Comparison of ENCODE assay signal across 8 cellular contexts in genomic region chr4:7939377-7940108, GRCh38. TPM values are rescaled to one million over a fixed set of nuclear protein-coding genes. Genes with fewer than 3 reads are reported as not detected.
DNase-seq lines count a peak whose midpoint lies in the region; ATAC-seq and TF ChIP-seq lines count a peak whose summit lies in the region.

TSS of gene AFAP1 (minus strand) at chr4:7939861. CDS start at chr4:7872078, 67,783 bp downstream.

- peaks cover 12 to 39% (median 26%) of the 10 kb centered on the region in 4 donors for H3K4me1 Mint-ChIP-seq in CD4-positive, alpha-beta memory T cell
- H3K4me1 Mint-ChIP-seq in activated naive CD4-positive, alpha-beta T cell treated with anti-CD3 and anti-CD28 coated beads, Interleukin-2, amount 10 ng/mL, durations not matched to agents 7 days and 5 days = peaks cover 36% of the 10 kb centered on the region
- peaks cover 35% of the 10 kb centered on the region for H3K4me1 Mint-ChIP-seq in stimulated activated naive CD8-positive, alpha-beta T cell treated with anti-CD3 and anti-CD28 coated beads, Interleukin-15, amount 100 ng/mL, for 72 hours

- H3K27ac ChIP-seq in CD4-positive, alpha-beta memory T cell (ENCODE audit: low read depth, low read length) = peak within 1 kb of the TSS; percentile 70
- H3K27ac ChIP-seq in SK-N-MC (no peak within 1 kb of the TSS), gastroesophageal sphincter (peak within 1 kb of the TSS; percentile 94 to 100 (median 99))

- ATAC-seq in GM21390 (IDR thresholded peaks at IDR 0.05; ENCODE audit: unreplicated experiment) (peak; percentile 93), gastroesophageal sphincter (peak; percentile 97)
- ATAC-seq in stimulated activated naive CD8-positive, alpha-beta T cell treated with anti-CD3 and anti-CD28 coated beads, Interleukin-15, amount 100 ng/mL, for 72 hours = peak; percentile 91

- H3K27me3 Mint-ChIP-seq in CD4-positive, alpha-beta memory T cell = peaks cover 0 to 2% of the 10 kb centered on the region in 2 donors
- H3K27me3 Mint-ChIP-seq in activated naive CD4-positive, alpha-beta T cell treated with anti-CD3 and anti-CD28 coated beads, Interleukin-2, amount 10 ng/mL, durations not matched to agents 7 days and 5 days = peaks cover 45% of the 10 kb centered on the region
- H3K27me3 Mint-ChIP-seq in stimulated activated naive CD8-positive, alpha-beta T cell treated with anti-CD3 and anti-CD28 coated beads, Interleukin-15, amount 100 ng/mL, for 72 hours = peaks cover 28% of the 10 kb centered on the region

- no peaks in the 10 kb centered on the region for H3K36me3 ChIP-seq in CD4-positive, alpha-beta memory T cell (ENCODE audit: insufficient read depth, low read length)
- H3K36me3 ChIP-seq in SK-N-MC (ENCODE audit: insufficient read depth, low read length) (no peaks in the 10 kb centered on the region), gastroesophageal sphincter (no peaks in the 10 kb centered on the region), neuron (ENCODE audit: insufficient read depth, low read length) (no peaks in the 10 kb centered on the region)

- H3K9me3 ChIP-seq in CD4-positive, alpha-beta memory T cell (ENCODE audit: control insufficient read depth in 1 of 2, low read length in 2 of 2) = no peaks in the 10 kb centered on the region
- H3K9me3 ChIP-seq in SK-N-MC (ENCODE audit: low read depth, low read length) (no peaks in the 10 kb centered on the region), gastroesophageal sphincter (no peaks in the 10 kb centered on the region), neuron (ENCODE audit: low read length) (no peaks in the 10 kb centered on the region)

- H3K4me3 Mint-ChIP-seq in CD4-positive, alpha-beta memory T cell = peak within 1 kb of the TSS; percentile 66 to 88 (median 74)
- H3K4me3 Mint-ChIP-seq in activated naive CD4-positive, alpha-beta T cell treated with anti-CD3 and anti-CD28 coated beads, Interleukin-2, amount 10 ng/mL, durations not matched to agents 7 days and 5 days = peak within 1 kb of the TSS; percentile 84
- peak within 1 kb of the TSS; percentile 82 to 83 for H3K4me3 Mint-ChIP-seq in stimulated activated naive CD8-positive, alpha-beta T cell treated with anti-CD3 and anti-CD28 coated beads, Interleukin-15, amount 100 ng/mL, for 72 hours

- no CpG with 5 or more reads among the region's 96 CpGs for WGBS in gastroesophageal sphincter (ENCODE audit: low coverage in 1 of 2), 2 donors

- H2AFZ ChIP-seq in neuron (ENCODE audit: low read depth, low read length) = peak within 1 kb of the TSS; percentile 80

- H3K9me3 Mint-ChIP-seq in CD4-positive, alpha-beta memory T cell = no peaks in the 10 kb centered on the region
- no peaks in the 10 kb centered on the region for H3K9me3 Mint-ChIP-seq in activated naive CD4-positive, alpha-beta T cell treated with anti-CD3 and anti-CD28 coated beads, Interleukin-2, amount 10 ng/mL, durations not matched to agents 7 days and 5 days
- no peaks in the 10 kb centered on the region for H3K9me3 Mint-ChIP-seq in stimulated activated naive CD8-positive, alpha-beta T cell treated with anti-CD3 and anti-CD28 coated beads, Interleukin-15, amount 100 ng/mL, for 72 hours

- POLR2A ChIA-PET in CD4-positive, alpha-beta memory T cell (lab: Charles Lee; ENCODE audit: partially characterized antibody) = interaction anchor here (0.7 to 3.8 kb wide), 24 partner anchors 8 to 137 kb away, joined by 3 to 51 read pairs (median 5); no protein-coding TSS in a partner anchor

- no peaks in the 10 kb centered on the region for H3K27me3 ChIP-seq in CD4-positive, alpha-beta memory T cell (ENCODE audit: insufficient read depth, low read length)
- H3K27me3 ChIP-seq in gastroesophageal sphincter (no peaks in the 10 kb centered on the region), neuron (ENCODE audit: insufficient read depth, low read length) (no peaks in the 10 kb centered on the region)

- TF ChIP-seq EP300 in gastroesophageal sphincter (IDR thresholded peaks at IDR 0.05) = no peak

- no peak for TF ChIP-seq CTCF in gastroesophageal sphincter (IDR thresholded peaks at IDR 0.05)

- peak within 1 kb of the TSS; percentile 62 for H3K9ac ChIP-seq in SK-N-MC (ENCODE audit: insufficient read length)

- H3K4me3 ChIP-seq in CD4-positive, alpha-beta memory T cell (ENCODE audit: low read length in 2 of 2) = peak within 1 kb of the TSS; percentile 58 to 61
- H3K4me3 ChIP-seq in SK-N-MC (peak within 1 kb of the TSS; percentile 77), gastroesophageal sphincter (peak within 1 kb of the TSS; percentile 89 to 99), neuron (ENCODE audit: low read length) (peak within 1 kb of the TSS; percentile 82)

- no peaks in the 10 kb centered on the region for H3K36me3 Mint-ChIP-seq in CD4-positive, alpha-beta memory T cell
- H3K36me3 Mint-ChIP-seq in activated naive CD4-positive, alpha-beta T cell treated with anti-CD3 and anti-CD28 coated beads, Interleukin-2, amount 10 ng/mL, durations not matched to agents 7 days and 5 days = peaks cover 8% of the 10 kb centered on the region

- CTCF ChIA-PET in CD4-positive, alpha-beta memory T cell (lab: Charles Lee; ENCODE audit: partially characterized antibody) = interaction anchor here (0.7 to 3.3 kb wide), 10 partner anchors 10 to 138 kb away, joined by 3 to 22 read pairs (median 5); no protein-coding TSS in a partner anchor
- CTCF ChIA-PET in activated naive CD4-positive, alpha-beta T cell treated with anti-CD3 and anti-CD28 coated beads, Interleukin-2, amount 10 ng/mL, durations not matched to agents 7 days and 5 days (lab: Charles Lee) = interaction anchor here (0.7 to 1.4 kb wide), 5 partner anchors 10 to 137 kb away, joined by 3 to 4 read pairs (median 3); no protein-coding TSS in a partner anchor

- peak; percentile 93 to 94 for TF ChIP-seq POLR2A in gastroesophageal sphincter (IDR thresholded peaks at IDR 0.05)

- intact Hi-C loops in CD4-positive, alpha-beta memory T cell (cut with micrococcal nuclease) = loop anchor here (1.0 to 10.0 kb wide), 8 partner anchors 26 to 875 kb away; partner anchors contain the start of genes ABLIM2 and GRPEL1

- peak within 1 kb of the TSS; percentile 23 to 83 (median 45) for H3K27ac Mint-ChIP-seq in CD4-positive, alpha-beta memory T cell
- no peak within 1 kb of the TSS for H3K27ac Mint-ChIP-seq in activated naive CD4-positive, alpha-beta T cell treated with anti-CD3 and anti-CD28 coated beads, Interleukin-2, amount 10 ng/mL, durations not matched to agents 7 days and 5 days
- no peak within 1 kb of the TSS for H3K27ac Mint-ChIP-seq in stimulated activated naive CD8-positive, alpha-beta T cell treated with anti-CD3 and anti-CD28 coated beads, Interleukin-15, amount 100 ng/mL, for 72 hours

- H3K4me1 ChIP-seq in CD4-positive, alpha-beta memory T cell (ENCODE audit: insufficient read depth, low read length) = peaks cover 16% of the 10 kb centered on the region
- H3K4me1 ChIP-seq in gastroesophageal sphincter (peaks cover 0 to 53% (median 10%) of the 10 kb centered on the region in 3 donors), neuron (ENCODE audit: insufficient read depth, low read length) (peaks cover 9% of the 10 kb centered on the region)

- DNase-seq in CD4-positive, alpha-beta memory T cell = peak; percentile 86 to 94 (median 92)
- DNase-seq in HuH-7.5 (ENCODE audit: low spot score) (peak; percentile 95), SK-N-MC (ENCODE audit: low read depth, low spot score) (no peak)
- peak; percentile 91 for DNase-seq in activated naive CD4-positive, alpha-beta T cell treated with anti-CD3 and anti-CD28 coated beads, Interleukin-2, amount 10 ng/mL, durations not matched to agents 7 days and 5 days
- DNase-seq in stimulated activated naive CD8-positive, alpha-beta T cell treated with anti-CD3 and anti-CD28 coated beads, Interleukin-15, amount 100 ng/mL, for 72 hours = peak; percentile 86 to 87

RNA-seq across cellular contexts. Expression of gene AFAP1, which starts in this region (rescaled TPM):
- total RNA-seq in CD4-positive, alpha-beta memory T cell = 10 to 100 TPM; 18.8 to 21.8 TPM
- polyA plus RNA-seq in CD4-positive, alpha-beta memory T cell = 1 to 10 TPM in 1 of 2 donors, under 1 TPM in 1; 0.95 to 6.3 TPM
- 10 to 100 TPM; 32.0 to 79.7 (median 48.1) TPM for total RNA-seq in gastroesophageal sphincter

Comparison
In these comparisons a context has a peak if more than half of its experiments do, and no peak if none do; other contexts are left out.
1. H3K27ac Mint-ChIP-seq: peak in CD4-positive, alpha-beta memory T cell (7 of 7); none in activated naive CD4-positive, alpha-beta T cell treated with anti-CD3 and anti-CD28 coated beads, Interleukin-2, amount 10 ng/mL, durations not matched to agents 7 days and 5 days (single experiment) and stimulated activated naive CD8-positive, alpha-beta T cell treated with anti-CD3 and anti-CD28 coated beads, Interleukin-15, amount 100 ng/mL, for 72 hours (0 of 2).
2. Peak in every context shown above with its lines, with median percentiles within 50 percentile points of each other: H3K4me3 ChIP-seq, H3K4me3 Mint-ChIP-seq and ATAC-seq.